ENCODE assay signal across 30 cellular contexts in genomic region chr10:106107711-106108110, GRCh38.
A peak's percentile ranks its signal among the peaks of the same experiment; 100 is the strongest.
DNase-seq lines count a peak whose midpoint lies in the region; ATAC-seq and TF ChIP-seq lines count a peak whose summit lies in the region.
"Had no signal": no experiment of that assay in that cellular context is flagged by ENCODE, and none has a peak within 500 bp of the region (broad histone marks: within the 10 kb centered on the region; RNA-seq: fewer than 3 reads in every experiment).

No MANE protein-coding gene starts in this region.

- TF ChIP-seq CTCF in brain microvascular endothelial cell (IDR thresholded peaks at IDR 0.05; ENCODE audit: low read depth, low read length, missing control alignments) (no peak), fibroblast of villous mesenchyme (IDR thresholded peaks at IDR 0.05; ENCODE audit: insufficient read depth, low read depth, low read length) (no peak)

- H3K4me3 ChIP-seq in brain microvascular endothelial cell (ENCODE audit: low read depth, low read length) (no peak overlapping the region), fibroblast of villous mesenchyme (ENCODE audit: low read depth, low read length) (no peak overlapping the region), skeletal muscle cell (ENCODE audit: low read depth, low read length) (no peak overlapping the region)
- H3K4me3 ChIP-seq: body of pancreas, esophagus muscularis mucosa, right atrium auricular region, thoracic aorta, vagina had no signal

- H3K27me3 ChIP-seq in brain microvascular endothelial cell (replicated peaks), result no peaks in the 10 kb centered on the region
- H3K27me3 ChIP-seq: body of pancreas, esophagus muscularis mucosa, right atrium auricular region, vagina had no signal

- H3K36me3 ChIP-seq in brain microvascular endothelial cell (replicated peaks), result no peaks in the 10 kb centered on the region
- H3K36me3 ChIP-seq: esophagus muscularis mucosa, right atrium auricular region, thoracic aorta, vagina had no signal

- DNase-seq in HT1080 (ENCODE audit: low read depth) (peak; percentile 67), brain microvascular endothelial cell (peak; percentile 7), fibroblast of villous mesenchyme (ENCODE audit: low read depth) (peak; percentile 44), skeletal muscle cell (ENCODE audit: low read depth) (peak; percentile 84), C1 segment of cervical spinal cord (lab: John Stamatoyannopoulos, UW) (no peak), NCI-H128 (lab: John Stamatoyannopoulos, UW; ENCODE audit: unreplicated experiment) (no peak)
- DNase-seq: activated CD4-positive, alpha-beta T cell treated with anti-CD3 and anti-CD28 coated beads, Interleukin-2, amount 50 U/mL, for 48 hours; activated effector memory CD4-positive, alpha-beta T cell treated with Interleukin-2 at 50 U/mL for 16 hours; activated naive CD8-positive, alpha-beta T cell treated with anti-CD3 and anti-CD28 coated beads, Interleukin-2, amount 10 ng/mL, durations not matched to agents 7 days and 5 days; body of pancreas; CD4-positive, CD25-positive, alpha-beta regulatory T cell; DMS 273 treated with DMSO at 0.1 percent for 48 hours; effector memory CD8-positive, alpha-beta T cell; head of caudate nucleus; left colon; naive thymus-derived CD8-positive, alpha-beta T cell; NCI-H1417; NCI-H2081; NCI-H446 treated with DMSO at 0.1 percent for 48 hours; OCI-M1; stimulated activated CD4-positive, alpha-beta T cell treated with anti-CD3 and anti-CD28 coated beads, Interleukin-12 subunit alpha, Interleukin-12 subunit beta, amount 100 ng/mL, for 4 hours; stimulated activated CD4-positive, alpha-beta T cell treated with anti-CD3 and anti-CD28 coated beads, Interleukin-4, amount 100 ng/mL, for 24 hours; stimulated activated naive CD4-positive, alpha-beta T cell had no signal

- H3K27ac ChIP-seq in brain microvascular endothelial cell, result no peak overlapping the region
- H3K27ac ChIP-seq: body of pancreas, esophagus muscularis mucosa, right atrium auricular region, thoracic aorta, vagina had no signal

- no peak for ATAC-seq in HG02938 (IDR thresholded peaks at IDR 0.05; ENCODE audit: unreplicated experiment)
- ATAC-seq in HG03521 (IDR thresholded peaks at IDR 0.05; ENCODE audit: unreplicated experiment), result no peak
- ATAC-seq: body of pancreas; effector memory CD8-positive, alpha-beta T cell; left colon; naive thymus-derived CD8-positive, alpha-beta T cell; Right ventricle myocardium inferior had no signal

- in situ Hi-C loops in brain microvascular endothelial cell (cut with HindIII; ENCODE audit: low pct_ligation_motif_present, low sequenced_read_pairs), result no loop called here

Comparison
In these comparisons a context has a peak if more than half of its experiments do, and no peak if none do; other contexts are left out.
1. DNase-seq: peak in HT1080 (single experiment), brain microvascular endothelial cell (single experiment), fibroblast of villous mesenchyme (single experiment) and skeletal muscle cell (single experiment); none in C1 segment of cervical spinal cord (0 of 14) and NCI-H128 (single experiment).